ENCODE assay signal across 14 cellular contexts in genomic region chr2:173049732-173050314, GRCh38. TPM values are rescaled to one million over a fixed set of nuclear protein-coding genes. Genes with fewer than 3 reads are reported as not detected.
DNase-seq lines count a peak whose midpoint lies in the region; ATAC-seq and TF ChIP-seq lines count a peak whose summit lies in the region.
"Had no signal": no experiment of that assay in that cellular context is flagged by ENCODE, and none has a peak within 500 bp of the region (broad histone marks: within the 10 kb centered on the region; RNA-seq: fewer than 3 reads in every experiment).

No MANE protein-coding gene starts in this region.

- no peak overlapping the region for H3K4me3 Mint-ChIP-seq in activated CD4-positive, alpha-beta T cell treated with anti-CD3 and anti-CD28 coated beads, Interleukin-2, amount 10 ng/mL, durations not matched to agents 7 days and 5 days
- H3K4me3 Mint-ChIP-seq: activated T-cell treated with anti-CD3 and anti-CD28 coated beads, Interleukin-2, amount 50 U/mL, for 4 hours had no signal

- 47% methylated on average over 5 of the region's 5 CpGs for WGBS in mammary epithelial cell (ENCODE audit: low coverage, missing lambda C conversion rate)

- H3K27ac ChIP-seq in left ventricle myocardium inferior (replicated peaks) (peak overlapping the region; percentile 70), mammary epithelial cell (ENCODE audit: insufficient read depth, low read depth, low read length) (peak overlapping the region; percentile 100), uterus (peak overlapping the region; percentile 79 to 86)

- H3K4me3 ChIP-seq in left ventricle myocardium inferior = no peak overlapping the region
- H3K4me3 ChIP-seq in mammary epithelial cell (replicated peaks in 1 of 3; ENCODE audit: insufficient read depth in 1 of 3, low read depth in 2 of 3, low read length in 3 of 3) = no peak overlapping the region
- H3K4me3 ChIP-seq in mucosa of descending colon = no peak overlapping the region
- no peak overlapping the region for H3K4me3 ChIP-seq in uterus
- H3K4me3 ChIP-seq: GM12878 had no signal

- dilution Hi-C loops in mammary epithelial cell (cut with HindIII; ENCODE audit: low sequenced_read_pairs) = no loop called here

- H3K4me1 Mint-ChIP-seq in activated CD4-positive, alpha-beta T cell treated with anti-CD3 and anti-CD28 coated beads, Interleukin-2, amount 10 ng/mL, durations not matched to agents 7 days and 5 days = peaks cover 4% of the 10 kb centered on the region

- H3K9me3 ChIP-seq in left ventricle myocardium inferior (replicated peaks) (no peaks in the 10 kb centered on the region), mammary epithelial cell (replicated peaks; ENCODE audit: insufficient read depth, low read length) (no peaks in the 10 kb centered on the region), mucosa of descending colon (no peaks in the 10 kb centered on the region), uterus (no peaks in the 10 kb centered on the region)

- no peaks in the 10 kb centered on the region for H4K20me1 ChIP-seq in mammary epithelial cell (ENCODE audit: insufficient read depth, low read length)

- peak overlapping the region; percentile 92 for H3K9ac ChIP-seq in mammary epithelial cell (ENCODE audit: insufficient read depth, low read length)

- peaks cover 22% of the 10 kb centered on the region for H3K4me1 ChIP-seq in left ventricle myocardium inferior
- peaks cover 29% of the 10 kb centered on the region for H3K4me1 ChIP-seq in mammary epithelial cell (ENCODE audit: insufficient read depth, low read length)
- peaks cover 12% of the 10 kb centered on the region for H3K4me1 ChIP-seq in mucosa of descending colon (ENCODE audit: low read depth)
- H3K4me1 ChIP-seq in uterus = peaks cover 0 to 13% of the 10 kb centered on the region in 2 donors

- ATAC-seq in Right ventricle myocardium superior (ENCODE audit: poor library complexity) = no peak
- ATAC-seq in mucosa of descending colon = peak; percentile 43
- ATAC-seq in activated naive CD4-positive, alpha-beta T cell treated with anti-CD3 and anti-CD28 coated beads, Interleukin-2, amount 50 U/mL, for 72 hours = no peak

- intact Hi-C loops in left ventricle myocardium inferior (cut with micrococcal nuclease) (no loop called here), Right ventricle myocardium superior (cut with DNase I) (no loop called here), mammary epithelial cell (cut with micrococcal nuclease) (loop anchor here (1.0 kb wide), 3 partner anchors 26 to 164 kb away; no protein-coding TSS in a partner anchor), mucosa of descending colon (cut with DNase I, micrococcal nuclease) (no loop called here), uterus (cut with DNase I; ENCODE audit: low total_unique reads) (no loop called here)

- BruUV-seq in mammary epithelial cell (replicated peaks; lab: Mats Ljungman, UMichigan) = TSS peak; percentile 88

- DNase-seq in left ventricle myocardium inferior (no peak), Right ventricle myocardium superior (no peak), mammary epithelial cell (no peak), mucosa of descending colon (no peak), uterus (no peak), foreskin melanocyte (no peak)
- no peak for DNase-seq in activated CD4-positive, alpha-beta T cell treated with anti-CD3 and anti-CD28 coated beads, Interleukin-2, amount 10 ng/mL, durations not matched to agents 7 days and 5 days
- DNase-seq in activated naive CD4-positive, alpha-beta T cell treated with anti-CD3 and anti-CD28 coated beads, Interleukin-2, amount 50 U/mL, for 72 hours (ENCODE audit: low spot score in 2 of 2) = no peak
- DNase-seq: activated CD4-positive, CD25-positive, alpha-beta regulatory T cell treated with anti-CD3 and anti-CD28 coated beads, Interleukin-2, amount 50 U/mL, for 72 hours; activated T-cell treated with anti-CD3 and anti-CD28 coated beads, Interleukin-2, amount 50 U/mL, for 4 hours; H7; NCI-H1436; NCI-H526 treated with DMSO at 0.1 percent for 48 hours had no signal

- H3K27me3 ChIP-seq in left ventricle myocardium inferior (ENCODE audit: low read depth) (no peaks in the 10 kb centered on the region), mammary epithelial cell (ENCODE audit: insufficient read depth, low read length) (no peaks in the 10 kb centered on the region), uterus (no peaks in the 10 kb centered on the region)

- peaks cover 16% of the 10 kb centered on the region for H3K27me3 Mint-ChIP-seq in activated CD4-positive, alpha-beta T cell treated with anti-CD3 and anti-CD28 coated beads, Interleukin-2, amount 10 ng/mL, durations not matched to agents 7 days and 5 days

- H3K4me2 ChIP-seq in mammary epithelial cell (ENCODE audit: insufficient read depth, low read depth, low read length) = peak overlapping the region; percentile 79

- POLR2A ChIA-PET in activated CD4-positive, alpha-beta T cell treated with anti-CD3 and anti-CD28 coated beads, Interleukin-2, amount 10 ng/mL, durations not matched to agents 7 days and 5 days (lab: Charles Lee) = no interaction called here

- no peaks in the 10 kb centered on the region for H3K79me2 ChIP-seq in mammary epithelial cell (ENCODE audit: insufficient read depth, low read length)

- no peaks in the 10 kb centered on the region for H3K9me3 Mint-ChIP-seq in activated CD4-positive, alpha-beta T cell treated with anti-CD3 and anti-CD28 coated beads, Interleukin-2, amount 10 ng/mL, durations not matched to agents 7 days and 5 days
- H3K9me3 Mint-ChIP-seq in activated naive CD4-positive, alpha-beta T cell treated with anti-CD3 and anti-CD28 coated beads, Interleukin-2, amount 50 U/mL, for 72 hours = no peaks in the 10 kb centered on the region
- H3K9me3 Mint-ChIP-seq: activated T-cell treated with anti-CD3 and anti-CD28 coated beads, Interleukin-2, amount 50 U/mL, for 4 hours had no signal

- H3K36me3 Mint-ChIP-seq in activated CD4-positive, alpha-beta T cell treated with anti-CD3 and anti-CD28 coated beads, Interleukin-2, amount 10 ng/mL, durations not matched to agents 7 days and 5 days (ENCODE audit: low read depth) = no peaks in the 10 kb centered on the region
- no peaks in the 10 kb centered on the region for H3K36me3 Mint-ChIP-seq in activated naive CD4-positive, alpha-beta T cell treated with anti-CD3 and anti-CD28 coated beads, Interleukin-2, amount 50 U/mL, for 72 hours

- TF ChIP-seq CTCF in left ventricle myocardium inferior (IDR thresholded peaks at IDR 0.05; ENCODE audit: borderline replicate concordance) (no peak), mammary epithelial cell (conservative IDR thresholded peaks at IDR 0.05 in 1 of 2, IDR thresholded peaks at IDR 0.05 in 1 of 2; ENCODE audit: extremely low read depth in 1 of 2, insufficient read depth in 1 of 2, low read depth in 1 of 2, low read length in 2 of 2) (no peak), mucosa of descending colon (IDR thresholded peaks at IDR 0.05) (no peak), uterus (IDR thresholded peaks at IDR 0.05) (no peak)

- no peaks in the 10 kb centered on the region for H3K36me3 ChIP-seq in left ventricle myocardium inferior
- no peaks in the 10 kb centered on the region for H3K36me3 ChIP-seq in mammary epithelial cell (ENCODE audit: insufficient read depth, low read length)
- H3K36me3 ChIP-seq in mucosa of descending colon (ENCODE audit: low read depth) = no peaks in the 10 kb centered on the region
- H3K36me3 ChIP-seq in uterus = no peaks in the 10 kb centered on the region

- H2AFZ ChIP-seq in mammary epithelial cell (ENCODE audit: low read depth, low read length) = peak overlapping the region; percentile 28

- in situ Hi-C loops in mammary epithelial cell (cut with MboI; ENCODE audit: low sequenced_read_pairs in 2 of 2) = no loop called here

- TF ChIP-seq POLR2A in uterus (IDR thresholded peaks at IDR 0.05) = no peak

- CTCF ChIA-PET in mammary epithelial cell (lab: Charles Lee; ENCODE audit: low non-redundant PET) = no interaction called here
- CTCF ChIA-PET in activated CD4-positive, alpha-beta T cell treated with anti-CD3 and anti-CD28 coated beads, Interleukin-2, amount 10 ng/mL, durations not matched to agents 7 days and 5 days (lab: Charles Lee) = interaction anchor here (0.6 kb wide), 2 partner anchors 25 to 142 kb away, joined by 3 read pairs; no protein-coding TSS in a partner anchor

- no peak overlapping the region for H3K27ac Mint-ChIP-seq in activated CD4-positive, alpha-beta T cell treated with anti-CD3 and anti-CD28 coated beads, Interleukin-2, amount 10 ng/mL, durations not matched to agents 7 days and 5 days
- H3K27ac Mint-ChIP-seq in activated naive CD4-positive, alpha-beta T cell treated with anti-CD3 and anti-CD28 coated beads, Interleukin-2, amount 50 U/mL, for 72 hours = no peak overlapping the region

RNA-seq across cellular contexts. Expression of gene MAP3K20, which starts 25.8 kb away (rescaled TPM):
- total RNA-seq in left ventricle myocardium inferior = 466 TPM
- total RNA-seq in Right ventricle myocardium superior = 402 TPM
- total RNA-seq in mammary epithelial cell = 100 to 1,000 TPM in 1 of 2 donors, 10 to 100 TPM in 1; 31.8 to 109 TPM
- polyA plus RNA-seq in mammary epithelial cell = 39.0 TPM
- 48.2 TPM for polyA minus RNA-seq in mammary epithelial cell
- total RNA-seq in mucosa of descending colon = 100 to 1,000 TPM in 1 of 3 donors, 10 to 100 TPM in 1, 1 to 10 TPM in 1; 8.8 to 238 (median 30.5) TPM
- total RNA-seq in uterus = 100 to 1,000 TPM in 2 of 4 donors, 10 to 100 TPM in 2; 47.6 to 183 (median 124) TPM
- total RNA-seq in activated CD4-positive, alpha-beta T cell treated with anti-CD3 and anti-CD28 coated beads, Interleukin-2, amount 10 ng/mL, durations not matched to agents 7 days and 5 days = 10 to 100 TPM; 14.5 to 15.1 TPM
- 10 to 100 TPM in 1 of 2 donors, 1 to 10 TPM in 1; 4.3 to 12.0 TPM for total RNA-seq in activated naive CD4-positive, alpha-beta T cell treated with anti-CD3 and anti-CD28 coated beads, Interleukin-2, amount 50 U/mL, for 72 hours
